Comparison of ENCODE assay signal across 8 cellular contexts in the genomic region with DNA sequence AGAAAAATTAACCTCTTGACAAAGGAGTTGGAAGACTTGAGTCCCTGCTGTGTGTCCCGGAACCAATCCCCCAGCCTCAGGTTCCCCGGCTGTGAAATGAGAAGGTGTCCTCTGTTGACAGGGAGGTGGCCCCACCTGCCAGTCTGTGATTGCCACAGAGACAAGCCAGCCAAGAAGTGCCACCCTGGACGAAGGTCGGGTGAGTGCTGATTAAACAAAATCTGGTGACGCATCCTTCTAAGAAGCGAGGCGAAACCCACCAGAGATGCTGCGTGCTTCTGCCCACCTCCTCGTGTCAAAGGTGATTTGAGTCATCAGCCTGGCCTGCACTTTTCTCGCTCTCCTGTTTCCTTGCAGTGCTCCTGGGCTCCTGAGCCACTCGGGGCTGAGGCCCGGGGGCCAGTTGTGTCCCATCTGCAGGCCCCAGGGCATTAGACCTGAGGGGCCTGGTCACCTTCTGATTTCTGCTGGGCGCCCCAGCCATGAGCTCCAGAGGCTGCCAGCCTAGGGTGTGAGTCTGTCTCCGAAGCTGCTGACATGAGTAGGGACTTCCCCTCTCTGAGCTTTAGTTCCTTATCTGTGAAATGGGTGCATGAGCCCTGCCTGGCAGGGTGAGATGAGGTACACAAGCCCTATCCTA. TPM values are rescaled to one million over a fixed set of nuclear protein-coding genes. Genes with fewer than 3 reads are reported as not detected.
DNase-seq lines count a peak whose midpoint lies in the region; ATAC-seq and TF ChIP-seq lines count a peak whose summit lies in the region.

No MANE protein-coding gene starts in this region.

- ATAC-seq in GM19324 (IDR thresholded peaks at IDR 0.05; ENCODE audit: low FRiP score, unreplicated experiment), result peak; percentile 50

- CTCF ChIA-PET in BJ (lab: Yijun Ruan, JAX), result interaction anchor here (1.6 kb wide), 1 partner anchor 160 kb away, joined by 6 read pairs; no protein-coding TSS in a partner anchor

- H3K27ac ChIP-seq in HL-60 (replicated peaks), result peak overlapping the region; percentile 82

- peaks cover 8% of the 10 kb centered on the region for H3K36me3 ChIP-seq in BJ (ENCODE audit: control insufficient read depth, insufficient read depth, low read length)

- no peaks in the 10 kb centered on the region for H3K27me3 ChIP-seq in BJ (ENCODE audit: control insufficient read depth, insufficient read depth, low read length)
- no peaks in the 10 kb centered on the region for H3K27me3 ChIP-seq in HL-60 (ENCODE audit: insufficient read depth, poor library complexity, severe bottlenecking)

- TF ChIP-seq CTCF in BJ (IDR thresholded peaks at IDR 0.05; ENCODE audit: insufficient read depth, low read depth, low read length) (no peak), HL-60 (IDR thresholded peaks at IDR 0.05; ENCODE audit: insufficient read depth, low read length) (no peak)

- POLR2A ChIA-PET in BJ (lab: Charles Lee), result interaction anchor here (0.7 kb wide), 1 partner anchor 27 kb away, joined by 3 read pairs; no protein-coding TSS in a partner anchor

- DNase-seq in BJ (ENCODE audit: low read depth), result peak; percentile 67
- peak in 1 of 2 experiments; percentile 81 for DNase-seq in HL-60 (ENCODE audit: low read depth in 1 of 2, low spot score in 1 of 2)
- peak; percentile 84 to 85 for DNase-seq in activated T-cell treated with anti-CD3 and anti-CD28 coated beads, Interleukin-2, amount 50 U/mL, for 48 hours
- peak; percentile 89 for DNase-seq in kidney glomerular epithelial cell (lab: John Stamatoyannopoulos, UW)
- DNase-seq in stimulated activated CD8-positive, alpha-beta memory T cell treated with anti-CD3 and anti-CD28 coated beads, Interleukin-12 subunit alpha, Interleukin-12 subunit beta, amount 100 ng/mL, for 4 hours (ENCODE audit: low read depth), result peak; percentile 25
- no peak for DNase-seq in globus pallidus (ENCODE audit: low spot score)
- no peak for DNase-seq in NCI-H774 (lab: John Stamatoyannopoulos, UW)

- H3K4me3 ChIP-seq in BJ (ENCODE audit: low read depth, low read length), result no peak overlapping the region
- no peak overlapping the region for H3K4me3 ChIP-seq in HL-60 (replicated peaks; ENCODE audit: insufficient read depth, low read length)

RNA-seq across cellular contexts. Expression of a gene that starts 28.7 kb away (rescaled TPM):
- 71.1 and 73.6 TPM in 2 replicates for polyA plus RNA-seq in BJ (2011; rRNA removed)
- polyA minus RNA-seq in BJ (2011; rRNA and poly(A)+ RNA removed), result 72.5 and 76.5 TPM in 2 replicates

Comparison
In these comparisons a context has a peak if more than half of its experiments do, and no peak if none do; other contexts are left out.
1. DNase-seq: peak in BJ (single experiment), activated T-cell treated with anti-CD3 and anti-CD28 coated beads, Interleukin-2, amount 50 U/mL, for 48 hours (2 of 2), kidney glomerular epithelial cell (single experiment) and stimulated activated CD8-positive, alpha-beta memory T cell treated with anti-CD3 and anti-CD28 coated beads, Interleukin-12 subunit alpha, Interleukin-12 subunit beta, amount 100 ng/mL, for 4 hours (single experiment); none in globus pallidus (single experiment) and NCI-H774 (single experiment).